Comparison of ENCODE assay signal across 27 cellular contexts in the genomic region with DNA sequence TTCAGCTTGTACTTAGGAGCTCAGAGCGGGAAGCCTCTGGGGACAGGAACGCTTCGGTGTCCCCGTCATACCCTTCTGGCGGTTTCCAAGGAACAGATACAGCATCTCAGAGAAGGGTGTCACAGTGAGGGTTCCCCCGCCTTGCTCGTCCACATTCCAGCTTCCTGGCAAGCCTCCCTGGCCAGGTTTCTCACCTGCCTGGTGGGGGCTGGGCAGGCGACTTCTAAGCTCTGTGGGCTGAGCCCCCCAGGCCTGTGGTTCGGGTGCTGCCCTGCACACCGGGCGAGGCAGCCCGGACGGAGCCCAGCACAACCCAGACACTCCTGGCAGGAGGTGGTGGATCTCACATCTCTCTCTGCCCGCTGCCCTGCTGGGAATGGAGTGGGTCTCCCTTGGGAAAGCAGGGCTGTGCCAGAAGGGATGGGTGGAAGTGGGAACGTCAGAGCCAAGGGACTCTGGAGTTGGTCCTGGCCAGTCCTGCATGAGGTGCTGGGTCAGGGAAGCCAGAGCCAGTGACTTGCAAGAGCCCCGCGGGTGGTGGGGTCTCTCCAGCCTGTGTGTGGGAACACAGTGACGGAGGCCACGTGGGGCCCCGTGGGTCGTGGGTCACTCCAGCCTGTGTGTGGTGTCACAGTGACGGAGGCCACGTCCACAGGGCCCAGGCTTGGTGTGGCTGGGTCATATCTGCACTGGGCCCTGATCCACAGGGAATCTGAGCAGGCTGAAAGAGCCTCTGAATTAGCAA. TPM values are rescaled to one million over a fixed set of nuclear protein-coding genes. Genes with fewer than 3 reads are reported as not detected.
"Had no signal": no experiment of that assay in that cellular context is flagged by ENCODE, and none has a peak within 500 bp of the region (broad histone marks: within the 10 kb centered on the region; RNA-seq: fewer than 3 reads in every experiment).

No MANE protein-coding gene starts in this region.

- H3K9ac ChIP-seq: neural progenitor cell, parathyroid adenoma had no signal

- H3K79me2 ChIP-seq: parathyroid adenoma had no signal

- H3K9me3 ChIP-seq: esophagus squamous epithelium, gastroesophageal sphincter, left lung, lower lobe of right lung, psoas muscle, spleen, stomach, thoracic aorta had no signal

- H3K36me3 ChIP-seq: esophagus squamous epithelium, gastroesophageal sphincter, left lung, lower lobe of right lung, neural progenitor cell, spleen, stomach, thoracic aorta had no signal

- H2AFZ ChIP-seq: neural progenitor cell, parathyroid adenoma had no signal

- ATAC-seq: effector memory CD8-positive, alpha-beta T cell; gastroesophageal sphincter; left lung; natural killer cell treated with Interleukin-12 subunit alpha and Interleukin-12 subunit beta and Interleukin-15 and Interleukin-18, amount 100 ng/mL, for 72 hours; psoas muscle; stimulated activated memory B cell treated with anti-CD40 and anti-IgM and Interleukin-4, amounts not matched to agents 10 μg/mL and 1 μg/mL and 100 μg/mL, for 72 hours had no signal

- H3K27ac Mint-ChIP-seq: dendritic cell treated with granulocyte-macrophage colony-stimulating factor and Interleukin-4, amounts not matched to agents 40 ng/mL and 50 ng/mL, for 4 days; effector memory CD8-positive, alpha-beta T cell; natural killer cell treated with Interleukin-12 subunit alpha and Interleukin-12 subunit beta and Interleukin-15 and Interleukin-18, amount 100 ng/mL, for 72 hours; stimulated activated memory B cell treated with anti-CD40 and anti-IgM and Interleukin-4, amounts not matched to agents 10 μg/mL and 1 μg/mL and 100 μg/mL, for 72 hours; type B pancreatic cell had no signal

- H3K27me3 ChIP-seq: neural progenitor cell had no signal

- DNase-seq: effector memory CD8-positive, alpha-beta T cell; esophagus squamous epithelium; foreskin fibroblast; glutamatergic neuron; islet precursor cell; lower lobe of right lung; mesenchymal stem cell; midbrain; occipital lobe; psoas muscle; retina; stimulated activated CD4-positive, alpha-beta T cell treated with anti-CD3 and anti-CD28 coated beads, Interleukin-15, amount 100 ng/mL, for 24 hours; stimulated activated CD4-positive, alpha-beta T cell treated with anti-CD3 and anti-CD28 coated beads, Interleukin-1b, Interleukin-23, amount 100 ng/mL, for 48 hours; stimulated activated CD4-positive, alpha-beta T cell treated with anti-CD3 and anti-CD28 coated beads, Interleukin-4, amount 100 ng/mL, for 24 hours; stomach; substantia nigra had no signal

- H3K4me3 ChIP-seq: esophagus squamous epithelium, gastroesophageal sphincter, left lung, lower lobe of right lung, neural progenitor cell, psoas muscle, spleen, stomach, thoracic aorta had no signal

- H3K4me2 ChIP-seq: neural progenitor cell had no signal

- H3K27me3 Mint-ChIP-seq: dendritic cell treated with granulocyte-macrophage colony-stimulating factor and Interleukin-4, amounts not matched to agents 40 ng/mL and 50 ng/mL, for 4 days had no signal

- H3K36me3 Mint-ChIP-seq: natural killer cell treated with Interleukin-12 subunit alpha and Interleukin-12 subunit beta and Interleukin-15 and Interleukin-18, amount 100 ng/mL, for 72 hours; neural progenitor cell; stimulated activated memory B cell treated with anti-CD40 and anti-IgM and Interleukin-4, amounts not matched to agents 10 μg/mL and 1 μg/mL and 100 μg/mL, for 72 hours had no signal

- H3K9me3 Mint-ChIP-seq: dendritic cell treated with granulocyte-macrophage colony-stimulating factor and Interleukin-4, amounts not matched to agents 40 ng/mL and 50 ng/mL, for 4 days; effector memory CD8-positive, alpha-beta T cell; natural killer cell treated with Interleukin-12 subunit alpha and Interleukin-12 subunit beta and Interleukin-15 and Interleukin-18, amount 100 ng/mL, for 72 hours; type B pancreatic cell had no signal

- H3K4me1 ChIP-seq: esophagus squamous epithelium, gastroesophageal sphincter, left lung, lower lobe of right lung, neural progenitor cell, parathyroid adenoma, psoas muscle, spleen had no signal

- H3K4me3 Mint-ChIP-seq: dendritic cell treated with granulocyte-macrophage colony-stimulating factor and Interleukin-4, amounts not matched to agents 40 ng/mL and 50 ng/mL, for 4 days; effector memory CD8-positive, alpha-beta T cell; natural killer cell treated with Interleukin-12 subunit alpha and Interleukin-12 subunit beta and Interleukin-15 and Interleukin-18, amount 100 ng/mL, for 72 hours; neural progenitor cell; stimulated activated memory B cell treated with anti-CD40 and anti-IgM and Interleukin-4, amounts not matched to agents 10 μg/mL and 1 μg/mL and 100 μg/mL, for 72 hours had no signal

- H3K4me1 Mint-ChIP-seq: stimulated activated memory B cell treated with anti-CD40 and anti-IgM and Interleukin-4, amounts not matched to agents 10 μg/mL and 1 μg/mL and 100 μg/mL, for 72 hours had no signal

- H3K27ac ChIP-seq: epithelial cell of prostate, esophagus squamous epithelium, gastroesophageal sphincter, left lung, lower lobe of right lung, neural progenitor cell, parathyroid adenoma, psoas muscle, spleen, stomach, thoracic aorta had no signal

RNA-seq across cellular contexts. Expression of a gene that starts 47.7 kb away (rescaled TPM):
- total RNA-seq: natural killer cell treated with Interleukin-12 subunit alpha and Interleukin-12 subunit beta and Interleukin-15 and Interleukin-18, amount 100 ng/mL, for 72 hours had no signal
